In genomic region chr6:144364208-144364718, GRCh38 we compare ENCODE assay signal across 13 cellular contexts.
A peak's percentile ranks its signal among the peaks of the same experiment; 100 is the strongest.
DNase-seq lines count a peak whose midpoint lies in the region; ATAC-seq and TF ChIP-seq lines count a peak whose summit lies in the region.
"Had no signal": no experiment of that assay in that cellular context is flagged by ENCODE, and none has a peak within 500 bp of the region (broad histone marks: within the 10 kb centered on the region; RNA-seq: fewer than 3 reads in every experiment).

No MANE protein-coding gene starts in this region.

- intact Hi-C loops in CD4-positive, alpha-beta T cell (cut with DNase I, micrococcal nuclease) = no loop called here
- intact Hi-C loops in mucosa of descending colon (cut with DNase I, micrococcal nuclease) = no loop called here

- no peak for ATAC-seq in CD4-positive, alpha-beta T cell (ENCODE audit: poor library complexity)
- ATAC-seq in GM18858 (IDR thresholded peaks at IDR 0.05; ENCODE audit: unreplicated experiment) (peak; percentile 41), mucosa of descending colon (no peak)
- ATAC-seq in activated naive CD8-positive, alpha-beta T cell treated with anti-CD3 and anti-CD28 coated beads, Interleukin-2, amount 50 U/mL, for 24 hours = no peak
- ATAC-seq in natural killer cell treated with Interleukin-12 subunit alpha and Interleukin-12 subunit beta and Interleukin-15 and Interleukin-18, amount 100 ng/mL, for 72 hours = peak in 1 of 2 donors; percentile 73

- H3K4me3 ChIP-seq in mucosa of descending colon = no peak overlapping the region

- H3K9me3 ChIP-seq in CD4-positive, alpha-beta T cell (ENCODE audit: control insufficient read depth, low read length) = no peaks in the 10 kb centered on the region
- no peaks in the 10 kb centered on the region for H3K9me3 ChIP-seq in mucosa of descending colon

- H3K36me3 Mint-ChIP-seq in CD4-positive, alpha-beta T cell (ENCODE audit: low read depth) = peaks cover 31% of the 10 kb centered on the region
- peaks cover 12% of the 10 kb centered on the region for H3K36me3 Mint-ChIP-seq in activated naive CD8-positive, alpha-beta T cell treated with anti-CD3 and anti-CD28 coated beads, Interleukin-2, amount 50 U/mL, for 24 hours (ENCODE audit: low read depth)
- no peaks in the 10 kb centered on the region for H3K36me3 Mint-ChIP-seq in natural killer cell treated with Interleukin-12 subunit alpha and Interleukin-12 subunit beta and Interleukin-15 and Interleukin-18, amount 100 ng/mL, for 72 hours

- DNase-seq in CD4-positive, alpha-beta T cell = no peak
- DNase-seq in activated naive CD8-positive, alpha-beta T cell treated with anti-CD3 and anti-CD28 coated beads, Interleukin-2, amount 50 U/mL, for 24 hours = no peak
- no peak for DNase-seq in natural killer cell treated with Interleukin-12 subunit alpha and Interleukin-12 subunit beta and Interleukin-15 and Interleukin-18, amount 100 ng/mL, for 72 hours (ENCODE audit: low spot score)
- DNase-seq in T1000 (lab: John Stamatoyannopoulos, UW) (no peak), KBM-7 (no peak), mucosa of descending colon (no peak)
- DNase-seq: Caco-2; hypothalamus; NCI-H1048; NCI-H510A; stimulated activated CD4-positive, alpha-beta T cell treated with anti-CD3 and anti-CD28 coated beads, Interleukin-4, amount 100 ng/mL, for 4 hours had no signal

- peak overlapping the region; percentile 9 for H3K4me3 Mint-ChIP-seq in CD4-positive, alpha-beta T cell
- peak overlapping the region; percentile 37 for H3K4me3 Mint-ChIP-seq in activated naive CD8-positive, alpha-beta T cell treated with anti-CD3 and anti-CD28 coated beads, Interleukin-2, amount 50 U/mL, for 24 hours
- peak overlapping the region; percentile 69 for H3K4me3 Mint-ChIP-seq in natural killer cell treated with Interleukin-12 subunit alpha and Interleukin-12 subunit beta and Interleukin-15 and Interleukin-18, amount 100 ng/mL, for 72 hours

- no peaks in the 10 kb centered on the region for H3K36me3 ChIP-seq in mucosa of descending colon (ENCODE audit: low read depth)

- H3K27me3 Mint-ChIP-seq in CD4-positive, alpha-beta T cell = no peaks in the 10 kb centered on the region
- H3K27me3 Mint-ChIP-seq in activated naive CD8-positive, alpha-beta T cell treated with anti-CD3 and anti-CD28 coated beads, Interleukin-2, amount 50 U/mL, for 24 hours = no peaks in the 10 kb centered on the region
- no peaks in the 10 kb centered on the region for H3K27me3 Mint-ChIP-seq in natural killer cell treated with Interleukin-12 subunit alpha and Interleukin-12 subunit beta and Interleukin-15 and Interleukin-18, amount 100 ng/mL, for 72 hours

- peaks cover 82% of the 10 kb centered on the region for H3K4me1 Mint-ChIP-seq in CD4-positive, alpha-beta T cell (ENCODE audit: low read depth)
- H3K4me1 Mint-ChIP-seq in activated naive CD8-positive, alpha-beta T cell treated with anti-CD3 and anti-CD28 coated beads, Interleukin-2, amount 50 U/mL, for 24 hours = peaks cover 62% of the 10 kb centered on the region
- H3K4me1 Mint-ChIP-seq in natural killer cell treated with Interleukin-12 subunit alpha and Interleukin-12 subunit beta and Interleukin-15 and Interleukin-18, amount 100 ng/mL, for 72 hours (ENCODE audit: low read depth in 2 of 2) = peaks cover 60 to 69% of the 10 kb centered on the region in 2 donors

- CTCF ChIA-PET in CD4-positive, alpha-beta T cell (lab: Charles Lee) = interaction anchor here (1.3 kb wide), 1 partner anchor 11 kb away, joined by 3 read pairs; no protein-coding TSS in a partner anchor

- peak overlapping the region; percentile 37 for H3K27ac Mint-ChIP-seq in CD4-positive, alpha-beta T cell
- peak overlapping the region; percentile 44 for H3K27ac Mint-ChIP-seq in activated naive CD8-positive, alpha-beta T cell treated with anti-CD3 and anti-CD28 coated beads, Interleukin-2, amount 50 U/mL, for 24 hours
- peak overlapping the region; percentile 71 to 93 for H3K27ac Mint-ChIP-seq in natural killer cell treated with Interleukin-12 subunit alpha and Interleukin-12 subunit beta and Interleukin-15 and Interleukin-18, amount 100 ng/mL, for 72 hours

- no peaks in the 10 kb centered on the region for H3K27me3 ChIP-seq in CD4-positive, alpha-beta T cell (ENCODE audit: control insufficient read depth, insufficient read depth, low read length)

- H3K9me3 Mint-ChIP-seq in CD4-positive, alpha-beta T cell = no peaks in the 10 kb centered on the region
- H3K9me3 Mint-ChIP-seq in activated naive CD8-positive, alpha-beta T cell treated with anti-CD3 and anti-CD28 coated beads, Interleukin-2, amount 50 U/mL, for 24 hours = no peaks in the 10 kb centered on the region
- H3K9me3 Mint-ChIP-seq in natural killer cell treated with Interleukin-12 subunit alpha and Interleukin-12 subunit beta and Interleukin-15 and Interleukin-18, amount 100 ng/mL, for 72 hours = no peaks in the 10 kb centered on the region

- POLR2A ChIA-PET in CD4-positive, alpha-beta T cell (lab: Charles Lee) = no interaction called here

- peaks cover 7% of the 10 kb centered on the region for H3K4me1 ChIP-seq in mucosa of descending colon (ENCODE audit: low read depth)
- H3K4me1 ChIP-seq: Caco-2 had no signal

- H3K27ac ChIP-seq in CD4-positive, alpha-beta T cell (ENCODE audit: low read depth, low read length) = no peak overlapping the region
- H3K27ac ChIP-seq: HL-60 had no signal

- no peak for TF ChIP-seq CTCF in CD4-positive, alpha-beta T cell (IDR thresholded peaks at IDR 0.05)
- no peak for TF ChIP-seq CTCF in mucosa of descending colon (IDR thresholded peaks at IDR 0.05)

- in situ Hi-C loops in KBM-7 (cut with MboI; ENCODE audit: low pct_unique_long_range_greater_than_20kb, low sequenced_read_pairs) = no loop called here

Comparison
In these comparisons a context has a peak if more than half of its experiments do, and no peak if none do; other contexts are left out.
1. H3K4me3 Mint-ChIP-seq: peak in every context shown above with its lines; median percentile 69 in natural killer cell treated with Interleukin-12 subunit alpha and Interleukin-12 subunit beta and Interleukin-15 and Interleukin-18, amount 100 ng/mL, for 72 hours; 37 in activated naive CD8-positive, alpha-beta T cell treated with anti-CD3 and anti-CD28 coated beads, Interleukin-2, amount 50 U/mL, for 24 hours; 9 in CD4-positive, alpha-beta T cell.